Comparison of ENCODE assay signal across 28 cellular contexts in the genomic region with DNA sequence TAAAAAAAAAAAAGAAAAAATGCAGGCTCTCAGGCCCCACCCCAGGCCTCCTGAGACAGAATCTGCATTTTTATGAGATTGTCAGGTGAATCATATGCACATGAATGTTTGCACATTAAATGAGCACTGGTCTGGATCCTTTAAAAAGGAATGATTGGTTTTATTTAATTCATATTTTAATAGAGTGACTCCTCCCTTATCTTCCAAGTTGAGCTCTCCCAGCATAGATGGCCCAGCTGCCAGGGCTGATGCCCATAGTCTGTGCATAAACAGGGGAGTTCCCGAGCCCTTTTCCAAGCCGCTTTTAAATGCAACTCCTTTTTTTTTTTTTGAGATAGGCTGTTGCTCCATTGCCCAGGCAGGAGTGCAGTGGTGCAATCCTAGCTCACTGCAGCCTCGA.
"Had no signal": no experiment of that assay in that cellular context is flagged by ENCODE, and none has a peak within 500 bp of the region (broad histone marks: within the 10 kb centered on the region; RNA-seq: fewer than 3 reads in every experiment).

No MANE protein-coding gene starts in this region.

- H3K9me3 ChIP-seq: body of pancreas, breast epithelium had no signal

- H3K27me3 ChIP-seq: adrenal gland, body of pancreas, brain microvascular endothelial cell, breast epithelium had no signal

- H3K36me3 ChIP-seq: adrenal gland, brain microvascular endothelial cell, breast epithelium had no signal

- H3K4me3 ChIP-seq: adrenal gland, body of pancreas, breast epithelium had no signal

- DNase-seq: activated B cell treated with CpG ODN at 0.5 μM for 24 hours; activated CD4-positive, alpha-beta memory T cell treated with anti-CD3 and anti-CD28 coated beads for 36 hours; activated CD4-positive, alpha-beta T cell treated with anti-CD3 and anti-CD28 coated beads for 4 hours; activated CD4-positive, alpha-beta T cell treated with anti-CD3 and anti-CD28 coated beads, Interleukin-2, amount 10 ng/mL, durations not matched to agents 24 days and 14 days; activated CD4-positive, alpha-beta T cell treated with anti-CD3 and anti-CD28 coated beads, Interleukin-2, amount 50 U/mL, for 1 hour; activated CD4-positive, alpha-beta T cell treated with anti-CD3 and anti-CD28 coated beads, Interleukin-2, amount 50 U/mL, for 4 hours; activated CD4-positive, CD25-positive, alpha-beta regulatory T cell treated with anti-CD3 and anti-CD28 coated beads, Interleukin-2, amount 50 U/mL, for 72 hours; activated CD8-positive, alpha-beta memory T cell treated with anti-CD3 and anti-CD28 coated beads, Interleukin-2, amount 50 U/mL, for 4 hours; activated CD8-positive, alpha-beta T cell treated with anti-CD3 and anti-CD28 coated beads for 36 hours; activated effector memory CD4-positive, alpha-beta T cell treated with anti-CD3 and anti-CD28 coated beads, Interleukin-2, amount 50 U/mL, for 16 hours; activated gamma-delta T cell treated with Interleukin-2 at 50 U/mL for 16 hours; activated naive CD4-positive, alpha-beta T cell; activated naive CD4-positive, alpha-beta T cell treated with anti-CD3 and anti-CD28 coated beads for 36 hours; activated naive CD4-positive, alpha-beta T cell treated with anti-CD3 and anti-CD28 coated beads, Interleukin-2, amount 50 U/mL, for 16 hours; activated naive CD8-positive, alpha-beta T cell treated with anti-CD3 and anti-CD28 coated beads for 36 hours; activated T-cell treated with anti-CD3 and anti-CD28 coated beads for 4 hours; activated T-cell treated with anti-CD3 and anti-CD28 coated beads, Interleukin-2, amount 50 U/mL, for 1 hour; activated T-cell treated with anti-CD3 and anti-CD28 coated beads, Interleukin-2, amount 50 U/mL, for 4 hours; activated T-cell treated with anti-CD3 and anti-CD28 coated beads, Interleukin-2, amount 50 U/mL, for 72 hours; adrenal gland; amniotic stem cell; body of pancreas; brain microvascular endothelial cell; central memory CD4-positive, alpha-beta T cell; T-helper 1 cell; T-helper 2 cell; T-helper 9 cell had no signal

- H3K27ac ChIP-seq: adrenal gland, body of pancreas, brain microvascular endothelial cell, breast epithelium had no signal

- H3K4me1 ChIP-seq: body of pancreas, breast epithelium had no signal
